Comparison of ENCODE assay signal across 19 cellular contexts in genomic region chr20:15594296-15594695, GRCh38.
"Had no signal": no experiment of that assay in that cellular context is flagged by ENCODE, and none has a peak within 500 bp of the region (broad histone marks: within the 10 kb centered on the region; RNA-seq: fewer than 3 reads in every experiment).

No MANE protein-coding gene starts in this region.

- H3K4me1 Mint-ChIP-seq: naive thymus-derived CD8-positive, alpha-beta T cell; stimulated activated naive B cell treated with anti-CD40 and anti-IgM and Interleukin-4, amounts not matched to agents 10 μg/mL and 1 μg/mL and 100 μg/mL, for 72 hours; WTC11 had no signal

- FAIRE-seq: TTC549 had no signal

- H3K27ac ChIP-seq: gastroesophageal sphincter, heart right ventricle, tibial nerve had no signal

- H3K27me3 Mint-ChIP-seq: activated CD8-positive, alpha-beta T cell treated with anti-CD3 and anti-CD28 coated beads for 36 hours; activated naive CD8-positive, alpha-beta T cell; dendritic cell treated with granulocyte-macrophage colony-stimulating factor and Interleukin-4, amounts not matched to agents 40 ng/mL and 50 ng/mL, for 4 days had no signal

- H3K9me3 Mint-ChIP-seq: stimulated activated naive B cell treated with anti-CD40 and anti-IgM and Interleukin-4, amounts not matched to agents 10 μg/mL and 1 μg/mL and 100 μg/mL, for 72 hours had no signal

- H3K36me3 Mint-ChIP-seq: activated naive CD8-positive, alpha-beta T cell; naive thymus-derived CD8-positive, alpha-beta T cell; stimulated activated naive B cell treated with anti-CD40 and anti-IgM and Interleukin-4, amounts not matched to agents 10 μg/mL and 1 μg/mL and 100 μg/mL, for 72 hours; WTC11 had no signal

- ATAC-seq: activated CD8-positive, alpha-beta T cell treated with anti-CD3 and anti-CD28 coated beads for 36 hours; gastroesophageal sphincter; heart right ventricle; mucosa of descending colon; naive thymus-derived CD8-positive, alpha-beta T cell; stimulated activated naive B cell treated with anti-CD40 and anti-IgM and Interleukin-4, amounts not matched to agents 10 μg/mL and 1 μg/mL and 100 μg/mL, for 72 hours; WTC11 had no signal

- H3K4me3 Mint-ChIP-seq: activated CD8-positive, alpha-beta T cell treated with anti-CD3 and anti-CD28 coated beads for 36 hours; activated naive CD8-positive, alpha-beta T cell; dendritic cell treated with granulocyte-macrophage colony-stimulating factor and Interleukin-4, amounts not matched to agents 40 ng/mL and 50 ng/mL, for 4 days; naive thymus-derived CD8-positive, alpha-beta T cell; stimulated activated naive B cell treated with anti-CD40 and anti-IgM and Interleukin-4, amounts not matched to agents 10 μg/mL and 1 μg/mL and 100 μg/mL, for 72 hours; WTC11 had no signal

- H3K36me3 ChIP-seq: gastroesophageal sphincter, heart right ventricle, tibial nerve had no signal

- H3K27me3 ChIP-seq: gastroesophageal sphincter, heart right ventricle, tibial nerve had no signal

- H3K9me3 ChIP-seq: gastroesophageal sphincter, heart right ventricle, mucosa of descending colon, tibial nerve had no signal

- H3K27ac Mint-ChIP-seq: activated CD8-positive, alpha-beta T cell treated with anti-CD3 and anti-CD28 coated beads for 36 hours; activated naive CD8-positive, alpha-beta T cell; dendritic cell treated with granulocyte-macrophage colony-stimulating factor and Interleukin-4, amounts not matched to agents 40 ng/mL and 50 ng/mL, for 4 days; naive thymus-derived CD8-positive, alpha-beta T cell; stimulated activated naive B cell treated with anti-CD40 and anti-IgM and Interleukin-4, amounts not matched to agents 10 μg/mL and 1 μg/mL and 100 μg/mL, for 72 hours; WTC11 had no signal

- H3K4me3 ChIP-seq: gastroesophageal sphincter, heart right ventricle, mucosa of descending colon, tibial nerve had no signal

- DNase-seq: activated CD4-positive, alpha-beta T cell treated with anti-CD3 and anti-CD28 coated beads for 4 hours; activated CD8-positive, alpha-beta memory T cell treated with anti-CD3 and anti-CD28 coated beads, Interleukin-2, amount 50 U/mL, for 4 hours; activated CD8-positive, alpha-beta T cell treated with anti-CD3 and anti-CD28 coated beads for 36 hours; activated gamma-delta T cell; activated T-cell treated with anti-CD3 and anti-CD28 coated beads, Interleukin-2, amount 50 U/mL, for 48 hours; amniotic stem cell; effector memory CD4-positive, alpha-beta T cell; heart right ventricle; mucosa of descending colon; naive thymus-derived CD8-positive, alpha-beta T cell; retina; stimulated activated CD4-positive, alpha-beta T cell treated with anti-CD3 and anti-CD28 coated beads, Interleukin-4, amount 100 ng/mL, for 1 hour; stimulated activated naive B cell treated with anti-CD40 and anti-IgM and Interleukin-4, amounts not matched to agents 10 μg/mL and 1 μg/mL and 100 μg/mL, for 72 hours had no signal

- H3K4me1 ChIP-seq: gastroesophageal sphincter, heart right ventricle, tibial nerve had no signal
